1 cellular context compared by ENCODE assay signal in genomic region chr4:74005528-74005927, GRCh38.
A peak's percentile ranks its signal among the peaks of the same experiment; 100 is the strongest.
TF ChIP-seq lines count a peak whose summit lies in the region.

No MANE protein-coding gene starts in this region.

TF ChIP-seq in HepG2, 621 proteins besides CTCF, POLR2A, EP300 and RAD21 (continues in another document):
- no peak for TF ChIP-seq CHD2 (IDR thresholded peaks at IDR 0.05; ENCODE audit: low read depth, low read length)
- TF ChIP-seq MIXL1 (CRISPR knock-in tag; IDR thresholded peaks at IDR 0.05) = no peak
- no peak for TF ChIP-seq SMAD9 (CRISPR knock-in tag; IDR thresholded peaks at IDR 0.05)
- no peak for TF ChIP-seq HDAC1 (CRISPR knock-in tag; IDR thresholded peaks at IDR 0.05)
- TF ChIP-seq HMG20A (CRISPR knock-in tag; IDR thresholded peaks at IDR 0.05; ENCODE audit: borderline replicate concordance) = peak; percentile 80
- TF ChIP-seq FLYWCH1 (CRISPR knock-in tag; IDR thresholded peaks at IDR 0.05) = no peak
- peak; percentile 78 for TF ChIP-seq SOX13 (IDR thresholded peaks at IDR 0.05)
- TF ChIP-seq SOX13 (CRISPR knock-in tag; conservative IDR thresholded peaks at IDR 0.05 in 1 of 2, IDR thresholded peaks at IDR 0.05 in 1 of 2) = peak in 1 of 2 experiments; percentile 94; a peak in 2 of 4 replicates
- TF ChIP-seq FOXP4 (CRISPR knock-in tag; IDR thresholded peaks at IDR 0.05) = peak; percentile 83
- TF ChIP-seq CSRNP1 (CRISPR knock-in tag; IDR thresholded peaks at IDR 0.05) = no peak
- TF ChIP-seq ZZZ3 (CRISPR knock-in tag; IDR thresholded peaks at IDR 0.05; ENCODE audit: borderline replicate concordance) = no peak
- no peak for TF ChIP-seq ARNT (IDR thresholded peaks at IDR 0.05)
- TF ChIP-seq ZNF7 (CRISPR knock-in tag; IDR thresholded peaks at IDR 0.05) = no peak
- TF ChIP-seq ZNF709 (CRISPR knock-in tag; IDR thresholded peaks at IDR 0.05) = no peak
- TF ChIP-seq ZBTB1 (CRISPR knock-in tag; IDR thresholded peaks at IDR 0.05; ENCODE audit: borderline replicate concordance) = no peak
- no peak for TF ChIP-seq NONO (IDR thresholded peaks at IDR 0.05)
- TF ChIP-seq NONO (CRISPR knock-in tag; conservative IDR thresholded peaks at IDR 0.05) = no peak
- TF ChIP-seq E2F2 (CRISPR knock-in tag; IDR thresholded peaks at IDR 0.05; ENCODE audit: borderline replicate concordance) = no peak
- TF ChIP-seq RAD51 (IDR thresholded peaks at IDR 0.05; ENCODE audit: borderline replicate concordance) = no peak
- TF ChIP-seq CREM (IDR thresholded peaks at IDR 0.05) = peak; percentile 68; the same call in 1 of the 2 replicates
- TF ChIP-seq CREM (CRISPR knock-in tag; IDR thresholded peaks at IDR 0.05) = no peak
- no peak for TF ChIP-seq ZSCAN29 (CRISPR knock-in tag; conservative IDR thresholded peaks at IDR 0.05)
- no peak for TF ChIP-seq ZNF660 (CRISPR knock-in tag; IDR thresholded peaks at IDR 0.05; ENCODE audit: borderline replicate concordance, low read depth)
- no peak for TF ChIP-seq ZNF431 (CRISPR knock-in tag; IDR thresholded peaks at IDR 0.05; ENCODE audit: borderline replicate concordance, low read depth)
- TF ChIP-seq NFAT5 (CRISPR knock-in tag; IDR thresholded peaks at IDR 0.05) = no peak
- no peak for TF ChIP-seq NR2F6 (IDR thresholded peaks at IDR 0.05)
- TF ChIP-seq NR2F6 (CRISPR knock-in tag; IDR thresholded peaks at IDR 0.05) = peak; percentile 9; the same call in 1 of the 2 replicates
- no peak for TF ChIP-seq NKX3-1 (CRISPR knock-in tag; IDR thresholded peaks at IDR 0.05)
- TF ChIP-seq ZNF580 (CRISPR knock-in tag; IDR thresholded peaks at IDR 0.05; ENCODE audit: borderline replicate concordance, low read depth) = no peak
- no peak for TF ChIP-seq LCORL (IDR thresholded peaks at IDR 0.05)
- TF ChIP-seq LCORL (CRISPR knock-in tag; IDR thresholded peaks at IDR 0.05) = no peak
- no peak for TF ChIP-seq NPAS2 (CRISPR knock-in tag; IDR thresholded peaks at IDR 0.05; ENCODE audit: borderline replicate concordance)
- TF ChIP-seq ZNF616 (CRISPR knock-in tag; IDR thresholded peaks at IDR 0.05; ENCODE audit: low read depth) = no peak
- no peak for TF ChIP-seq TFDP2 (CRISPR knock-in tag; IDR thresholded peaks at IDR 0.05)
- TF ChIP-seq ERF (CRISPR knock-in tag; IDR thresholded peaks at IDR 0.05) = no peak
- no peak for TF ChIP-seq ATF5 (CRISPR knock-in tag; IDR thresholded peaks at IDR 0.05; ENCODE audit: low read depth)
- no peak for TF ChIP-seq ZNF607 (CRISPR knock-in tag; IDR thresholded peaks at IDR 0.05; ENCODE audit: borderline replicate concordance)
- TF ChIP-seq FOSL2 (CRISPR knock-in tag; IDR thresholded peaks at IDR 0.05) = peak; percentile 31; the same call in 1 of the 2 replicates
- no peak for TF ChIP-seq CCAR2 (optimal IDR thresholded peaks at IDR 0.05; ENCODE audit: low read depth, low read length)
- TF ChIP-seq ISL2 (CRISPR knock-in tag; IDR thresholded peaks at IDR 0.05) = peak; percentile 71
- no peak for TF ChIP-seq TGIF2 (CRISPR knock-in tag; IDR thresholded peaks at IDR 0.05)
- TF ChIP-seq MYPOP (CRISPR knock-in tag; IDR thresholded peaks at IDR 0.05) = no peak
- TF ChIP-seq ATF7 (IDR thresholded peaks at IDR 0.05) = no peak
- no peak for TF ChIP-seq ATF7 (CRISPR knock-in tag; IDR thresholded peaks at IDR 0.05)
- no peak for TF ChIP-seq DMAP1 (CRISPR knock-in tag; IDR thresholded peaks at IDR 0.05)
- no peak for TF ChIP-seq ZNF484 (CRISPR knock-in tag; IDR thresholded peaks at IDR 0.05; ENCODE audit: borderline replicate concordance, low read depth)
- no peak for TF ChIP-seq ZNF280B (CRISPR knock-in tag; IDR thresholded peaks at IDR 0.05; ENCODE audit: borderline replicate concordance)
- TF ChIP-seq ZNF574 (CRISPR knock-in tag; IDR thresholded peaks at IDR 0.05) = no peak
- no peak for TF ChIP-seq DR1 (CRISPR knock-in tag; IDR thresholded peaks at IDR 0.05)
- no peak for TF ChIP-seq SIN3A (IDR thresholded peaks at IDR 0.05; ENCODE audit: borderline replicate concordance, low read depth, low read length)
- TF ChIP-seq ZNF33A (CRISPR knock-in tag; IDR thresholded peaks at IDR 0.05; ENCODE audit: borderline replicate concordance) = no peak
- TF ChIP-seq PPARG (CRISPR knock-in tag; conservative IDR thresholded peaks at IDR 0.05) = no peak
